Comparison of ENCODE assay signal across 36 cellular contexts in the genomic region with DNA sequence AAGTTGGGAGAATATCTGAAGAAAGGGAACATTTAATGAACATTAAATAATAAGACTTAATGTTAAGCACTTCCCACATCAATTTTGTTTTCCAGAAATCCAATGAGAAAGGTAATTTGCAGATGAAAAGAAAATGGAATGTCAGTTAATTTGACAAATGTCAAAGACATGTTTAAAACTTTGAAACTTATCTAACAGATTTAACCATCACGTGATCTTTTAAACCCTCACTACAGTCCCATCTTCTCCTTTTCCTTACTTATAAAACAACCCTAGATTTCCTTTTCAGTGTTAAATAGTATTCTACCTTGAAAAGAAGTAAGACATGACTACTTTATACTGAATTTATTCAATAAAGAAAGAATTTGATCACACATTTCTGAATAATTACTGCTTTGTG.
"Had no signal": no experiment of that assay in that cellular context is flagged by ENCODE, and none has a peak within 500 bp of the region (broad histone marks: within the 10 kb centered on the region; RNA-seq: fewer than 3 reads in every experiment).

No MANE protein-coding gene starts in this region.

- H3K36me3 ChIP-seq: MG63 had no signal

- H3K9me3 ChIP-seq: MG63 had no signal

- H3K27me3 ChIP-seq: MG63 had no signal

- DNase-seq: MG63, MM.1S, MV-4-11, NCI-H1048, NCI-H1092, NCI-H1092 treated with DMSO at 0.1 percent for 48 hours, NCI-H1105, NCI-H1105 treated with DMSO at 0.1 percent for 48 hours, NCI-H1417, NCI-H1417 treated with DMSO at 0.1 percent for 48 hours, NCI-H1436, NCI-H1436 treated with DMSO at 0.1 percent for 48 hours, NCI-H146, NCI-H1694, NCI-H1694 treated with DMSO at 0.1 percent for 48 hours, NCI-H187, NCI-H187 treated with DMSO at 0.1 percent for 48 hours, NCI-H1930, NCI-H2029, NCI-H2029 treated with DMSO at 0.1 percent for 48 hours, NCI-H2081, NCI-H2081 treated with DMSO at 0.1 percent for 48 hours, NCI-H2107, NCI-H2171, NCI-H2171 treated with DMSO at 0.1 percent for 48 hours, NCI-H2227 treated with DMSO at 0.1 percent for 48 hours, NCI-H226, NCI-H345, NCI-H446, NCI-H446 treated with DMSO at 0.1 percent for 48 hours, NCI-H510A, NCI-H510A treated with DMSO at 0.1 percent for 48 hours, NCI-H524, NCI-H524 treated with DMSO at 0.1 percent for 48 hours, NCI-H526, NCI-H526 treated with DMSO at 0.1 percent for 48 hours had no signal

- H3K4me3 ChIP-seq: MG63 had no signal
